In genomic region chr22:45224988-45225731, GRCh38 we compare ENCODE assay signal across 15 cellular contexts. TPM values are rescaled to one million over a fixed set of nuclear protein-coding genes. Genes with fewer than 3 reads are reported as not detected.
DNase-seq lines count a peak whose midpoint lies in the region; ATAC-seq, FAIRE-seq and TF ChIP-seq lines count a peak whose summit lies in the region.
"Had no signal": no experiment of that assay in that cellular context is flagged by ENCODE, and none has a peak within 500 bp of the region (broad histone marks: within the 10 kb centered on the region; RNA-seq: fewer than 3 reads in every experiment).

No MANE protein-coding gene starts in this region.

- H3K4me1 Mint-ChIP-seq in activated T-helper 2 cell treated with anti-CD3 and anti-CD28 coated beads, Interferon-gamma antibody, Interleukin-2, Interleukin-4, amounts not matched to agents 10 μg/mL and 5 μg/mL and 100 μg/mL, durations not matched to agents 14 hours and 24 hours and 36 hours (ENCODE audit: low read depth): peaks cover 14% of the 10 kb centered on the region

- intact Hi-C loops in right cardiac atrium (cut with DNase I): no loop called here
- intact Hi-C loops in left ventricle myocardium inferior (cut with micrococcal nuclease): no loop called here
- intact Hi-C loops in aorta (cut with DNase I): no loop called here
- intact Hi-C loops in activated T-helper 2 cell treated with anti-CD3 and anti-CD28 coated beads, Interferon-gamma antibody, Interleukin-2, Interleukin-4, amounts not matched to agents 10 μg/mL and 5 μg/mL and 100 μg/mL, durations not matched to agents 14 hours and 24 hours and 36 hours (cut with micrococcal nuclease): no loop called here

- 81% methylated on average over 19 of the region's 19 CpGs for WGBS in right cardiac atrium
- 88 to 89% methylated on average over 19 of the region's 19 CpGs for WGBS in aorta, 2 donors

- H3K4me3 ChIP-seq in right cardiac atrium (ENCODE audit: low read length): no peak overlapping the region
- no peak overlapping the region for H3K4me3 ChIP-seq in left ventricle myocardium inferior
- H3K4me3 ChIP-seq in aorta (ENCODE audit: low read length in 2 of 2): no peak overlapping the region
- H3K4me3 ChIP-seq: A549, MG63 had no signal

- H3K27ac ChIP-seq in right cardiac atrium (ENCODE audit: low read length) (no peak overlapping the region), left ventricle myocardium inferior (replicated peaks) (no peak overlapping the region), aorta (ENCODE audit: low read depth in 1 of 2, low read length in 2 of 2) (no peak overlapping the region)

- DNase-seq in right cardiac atrium (peak in 2 of 3 donors; percentile 48 to 56), left ventricle myocardium inferior (no peak), frontal cortex (ENCODE audit: low spot score in 2 of 2) (peak; percentile 75 to 79), occipital lobe (lab: John Stamatoyannopoulos, UW) (peak; percentile 84), aorta (peak in 1 of 2 donors; percentile 69), DMS 273 (lab: John Stamatoyannopoulos, UW; ENCODE audit: unreplicated experiment) (no peak)
- DNase-seq in activated T-helper 2 cell treated with anti-CD3 and anti-CD28 coated beads, Interferon-gamma antibody, Interleukin-2, Interleukin-4, amounts not matched to agents 10 μg/mL and 5 μg/mL and 100 μg/mL, durations not matched to agents 14 hours and 24 hours and 36 hours (ENCODE audit: low spot score): no peak
- DNase-seq: activated CD4-positive, CD25-positive, alpha-beta regulatory T cell; cortex of kidney; immature natural killer cell; MG63 had no signal

- H3K36me3 Mint-ChIP-seq in activated T-helper 2 cell treated with anti-CD3 and anti-CD28 coated beads, Interferon-gamma antibody, Interleukin-2, Interleukin-4, amounts not matched to agents 10 μg/mL and 5 μg/mL and 100 μg/mL, durations not matched to agents 14 hours and 24 hours and 36 hours (ENCODE audit: low read depth): no peaks in the 10 kb centered on the region

- peaks cover 2% of the 10 kb centered on the region for H3K4me1 ChIP-seq in right cardiac atrium (ENCODE audit: control insufficient read depth, insufficient read depth, low read length)
- peaks cover 13% of the 10 kb centered on the region for H3K4me1 ChIP-seq in left ventricle myocardium inferior
- H3K4me1 ChIP-seq in aorta (ENCODE audit: control insufficient read depth in 1 of 2, insufficient read depth in 2 of 2, low read length in 2 of 2): no peaks in the 10 kb centered on the region

- H3K27me3 Mint-ChIP-seq in activated T-helper 2 cell treated with anti-CD3 and anti-CD28 coated beads, Interferon-gamma antibody, Interleukin-2, Interleukin-4, amounts not matched to agents 10 μg/mL and 5 μg/mL and 100 μg/mL, durations not matched to agents 14 hours and 24 hours and 36 hours (ENCODE audit: low read depth): no peaks in the 10 kb centered on the region

- H3K4me3 Mint-ChIP-seq in activated T-helper 2 cell treated with anti-CD3 and anti-CD28 coated beads, Interferon-gamma antibody, Interleukin-2, Interleukin-4, amounts not matched to agents 10 μg/mL and 5 μg/mL and 100 μg/mL, durations not matched to agents 14 hours and 24 hours and 36 hours (ENCODE audit: low read depth): no peak overlapping the region
- H3K4me3 Mint-ChIP-seq: immature natural killer cell had no signal

- no peaks in the 10 kb centered on the region for H3K9me3 ChIP-seq in right cardiac atrium (ENCODE audit: control insufficient read depth, low read length)
- H3K9me3 ChIP-seq in left ventricle myocardium inferior (replicated peaks): no peaks in the 10 kb centered on the region
- H3K9me3 ChIP-seq in aorta (ENCODE audit: control insufficient read depth, low read length): no peaks in the 10 kb centered on the region
- H3K9me3 ChIP-seq: A549, MG63 had no signal

- H3K9me3 Mint-ChIP-seq in activated T-helper 2 cell treated with anti-CD3 and anti-CD28 coated beads, Interferon-gamma antibody, Interleukin-2, Interleukin-4, amounts not matched to agents 10 μg/mL and 5 μg/mL and 100 μg/mL, durations not matched to agents 14 hours and 24 hours and 36 hours: no peaks in the 10 kb centered on the region
- H3K9me3 Mint-ChIP-seq: immature natural killer cell had no signal

- no peak for TF ChIP-seq CTCF in left ventricle myocardium inferior (IDR thresholded peaks at IDR 0.05; ENCODE audit: borderline replicate concordance)

- no peaks in the 10 kb centered on the region for H3K36me3 ChIP-seq in left ventricle myocardium inferior
- H3K36me3 ChIP-seq in aorta (ENCODE audit: control insufficient read depth in 1 of 2, insufficient read depth in 2 of 2, low read length in 1 of 2): no peaks in the 10 kb centered on the region

- no peaks in the 10 kb centered on the region for H3K27me3 ChIP-seq in right cardiac atrium (ENCODE audit: control insufficient read depth, insufficient read depth)
- H3K27me3 ChIP-seq in left ventricle myocardium inferior (ENCODE audit: low read depth): no peaks in the 10 kb centered on the region
- H3K27me3 ChIP-seq in aorta (ENCODE audit: control insufficient read depth in 1 of 2, insufficient read depth in 2 of 2, low read length in 1 of 2): no peaks in the 10 kb centered on the region
- H3K27me3 ChIP-seq: MG63 had no signal

- FAIRE-seq in frontal cortex (lab: Jason Lieb, UNC): peak; percentile 10
- FAIRE-seq: A549, D721Med had no signal

- H3K27ac Mint-ChIP-seq in activated T-helper 2 cell treated with anti-CD3 and anti-CD28 coated beads, Interferon-gamma antibody, Interleukin-2, Interleukin-4, amounts not matched to agents 10 μg/mL and 5 μg/mL and 100 μg/mL, durations not matched to agents 14 hours and 24 hours and 36 hours: no peak overlapping the region

- ATAC-seq in right cardiac atrium (no peak), aorta (ENCODE audit: low FRiP score) (peak; percentile 46), GM18520 (IDR thresholded peaks at IDR 0.05; ENCODE audit: unreplicated experiment) (no peak)

RNA-seq across cellular contexts. Expression of gene KIAA0930, which starts 15.5 kb away (rescaled TPM):
- 10 to 100 TPM; 23.3 to 34.1 (median 25.6) TPM for total RNA-seq in right cardiac atrium
- 14.8 TPM for polyA plus RNA-seq in right cardiac atrium
- total RNA-seq in left ventricle myocardium inferior: 18.6 TPM
- 52.6 TPM for total RNA-seq in frontal cortex
- 61.0 TPM for total RNA-seq in occipital lobe
- 100 to 1,000 TPM in 1 of 2 donors, 10 to 100 TPM in 1; 46.9 to 101 TPM for total RNA-seq in aorta
- 10 to 100 TPM; 36.6 to 83.7 TPM for polyA plus RNA-seq in aorta
- total RNA-seq in activated T-helper 2 cell treated with anti-CD3 and anti-CD28 coated beads, Interferon-gamma antibody, Interleukin-2, Interleukin-4, amounts not matched to agents 10 μg/mL and 5 μg/mL and 100 μg/mL, durations not matched to agents 14 hours and 24 hours and 36 hours: 39.5 and 45.2 TPM in 2 replicates

RNA-seq across cellular contexts. Expression of gene UPK3A, which starts 59.6 kb away (rescaled TPM):
- total RNA-seq in right cardiac atrium (not detected), left ventricle myocardium inferior (not detected), frontal cortex (not detected), occipital lobe (not detected), aorta (not detected)
- polyA plus RNA-seq in right cardiac atrium (not detected), aorta (not detected)
- not detected in 2 replicates for total RNA-seq in activated T-helper 2 cell treated with anti-CD3 and anti-CD28 coated beads, Interferon-gamma antibody, Interleukin-2, Interleukin-4, amounts not matched to agents 10 μg/mL and 5 μg/mL and 100 μg/mL, durations not matched to agents 14 hours and 24 hours and 36 hours
- total RNA-seq: myocyte had no signal
- polyA plus RNA-seq: A549 had no signal

Comparison
In these comparisons a context has a peak if more than half of its experiments do, and no peak if none do; other contexts are left out.
1. DNase-seq: peak in right cardiac atrium (2 of 3), frontal cortex (2 of 2) and occipital lobe (single experiment); none in left ventricle myocardium inferior (single experiment), DMS 273 (single experiment) and activated T-helper 2 cell treated with anti-CD3 and anti-CD28 coated beads, Interferon-gamma antibody, Interleukin-2, Interleukin-4, amounts not matched to agents 10 μg/mL and 5 μg/mL and 100 μg/mL, durations not matched to agents 14 hours and 24 hours and 36 hours (single experiment).